ENCODE assay signal across 8 cellular contexts in genomic region chr12:6662906-6663742, GRCh38. TPM values are rescaled to one million over a fixed set of nuclear protein-coding genes. Genes with fewer than 3 reads are reported as not detected.
DNase-seq lines count a peak whose midpoint lies in the region; ATAC-seq, FAIRE-seq and TF ChIP-seq lines count a peak whose summit lies in the region.

TSS of gene ING4 (minus strand) at chr12:6663119. CDS start at chr12:6663101, 18 bp downstream.

- ATAC-seq in HG03439 (IDR thresholded peaks at IDR 0.05; ENCODE audit: unreplicated experiment) = peak; percentile 95

- H3K36me3 Mint-ChIP-seq in chondrocyte (ENCODE audit: low read depth) = peaks cover 16% of the 10 kb centered on the region

- peak within 1 kb of the TSS; percentile 89 to 100 for H3K4me3 ChIP-seq in kidney (ENCODE audit: low read length in 2 of 2)

- H3K9ac ChIP-seq in kidney (ENCODE audit: low read length in 2 of 2) = peak within 1 kb of the TSS; percentile 81 to 89

- peak; percentile 71 for TF ChIP-seq POLR2A in GM19193 (IDR thresholded peaks at IDR 0.05; ENCODE audit: extremely low read depth, insufficient read depth, insufficient read length)

- H3K4me1 ChIP-seq in kidney (ENCODE audit: control insufficient read depth in 1 of 2, insufficient read depth in 1 of 2, low read depth in 1 of 2, low read length in 2 of 2) = peaks cover 6 to 7% of the 10 kb centered on the region in 2 donors

- DNase-seq in AML-193 (lab: John Stamatoyannopoulos, UW) (peak; percentile 99), NCI-H510A treated with DMSO at 0.1 percent for 48 hours (lab: John Stamatoyannopoulos, UW) (peak; percentile 88), chondrocyte (ENCODE audit: low spot score) (peak; percentile 98), kidney (peak; percentile 99)
- DNase-seq in activated CD4-positive, alpha-beta T cell treated with anti-CD3 and anti-CD28 coated beads for 24 hours (ENCODE audit: low read depth in 2 of 2) = peak; percentile 87
- DNase-seq in stimulated activated CD4-positive, alpha-beta T cell treated with anti-CD3 and anti-CD28 coated beads, Interleukin-15, amount 100 ng/mL, for 24 hours = peak; percentile 96

- H3K27me3 Mint-ChIP-seq in chondrocyte (ENCODE audit: low read depth) = no peaks in the 10 kb centered on the region

- TF ChIP-seq CTCF in chondrocyte (IDR thresholded peaks at IDR 0.05) (no peak), kidney (IDR thresholded peaks at IDR 0.05; ENCODE audit: borderline replicate concordance, extremely low read depth, insufficient read depth) (no peak)

- H3K4me3 Mint-ChIP-seq in chondrocyte (ENCODE audit: unreplicated experiment) = peak within 1 kb of the TSS; percentile 99

- H3K27ac Mint-ChIP-seq in chondrocyte (ENCODE audit: unreplicated experiment) = peak within 1 kb of the TSS; percentile 99

- H3K4me1 Mint-ChIP-seq in chondrocyte (ENCODE audit: low read depth) = peaks cover 23% of the 10 kb centered on the region

- H3K36me3 ChIP-seq in kidney (ENCODE audit: control insufficient read depth in 1 of 2, insufficient read depth in 2 of 2, low read length in 2 of 2) = peaks cover 0 to 12% of the 10 kb centered on the region in 2 donors

- no peaks in the 10 kb centered on the region for H3K9me3 ChIP-seq in kidney (ENCODE audit: control insufficient read depth in 1 of 2, low read length in 2 of 2)

- intact Hi-C loops in kidney (cut with DNase I) = no loop called here

- H3K27ac ChIP-seq in kidney (ENCODE audit: low read depth in 2 of 2, low read length in 2 of 2) = peak within 1 kb of the TSS; percentile 57 to 91

- peak; percentile 98 for FAIRE-seq in kidney (lab: Jason Lieb, UNC)

- no peaks in the 10 kb centered on the region for H3K9me3 Mint-ChIP-seq in chondrocyte (ENCODE audit: low read depth)

RNA-seq across cellular contexts. Expression of gene ING4, which starts in this region (rescaled TPM):
- total RNA-seq in chondrocyte (32.9 to 38.5 TPM (median 37.5 TPM) in 3 replicates), kidney (42.6 TPM)
- 56.0 TPM for polyA plus RNA-seq in kidney (ENCODE audit: insufficient read depth, low read depth, low replicate concordance)

Comparison
In these comparisons a context has a peak if more than half of its experiments do, and no peak if none do; other contexts are left out.
1. Peak in every context shown above with its lines: DNase-seq, ATAC-seq, H3K4me3 ChIP-seq and H3K27ac ChIP-seq.